2 cellular contexts compared by ENCODE assay signal in the genomic region with DNA sequence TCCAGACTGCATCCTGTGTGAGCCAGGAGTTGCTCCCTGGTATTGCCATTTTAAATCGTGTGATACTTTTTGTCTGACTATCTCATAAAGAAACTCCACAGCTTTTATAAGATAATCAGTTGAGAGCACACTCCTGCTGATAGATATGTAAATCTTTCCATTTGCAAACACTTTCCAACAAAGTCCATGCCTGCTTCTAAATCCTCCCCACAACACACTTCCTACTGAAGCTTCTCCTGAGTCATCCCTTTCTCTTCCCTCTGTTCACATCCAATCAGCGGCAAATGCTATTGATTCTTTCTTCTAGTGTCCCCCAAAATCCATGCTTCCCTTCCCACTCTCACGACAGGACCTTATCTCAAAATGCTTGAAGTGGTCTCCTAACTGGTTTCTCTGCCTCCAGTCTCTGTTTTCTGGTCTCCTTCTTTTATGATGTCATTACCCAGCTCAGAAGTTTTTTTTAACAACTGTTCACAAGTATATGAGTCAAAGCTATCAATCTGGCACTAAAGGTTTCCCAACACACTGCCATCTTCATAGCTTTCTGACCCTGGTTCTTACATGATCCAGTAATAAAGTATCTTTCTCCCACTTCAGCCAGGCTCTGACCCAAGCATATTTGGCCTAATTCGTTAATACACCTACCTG.
TF ChIP-seq lines count a peak whose summit lies in the region.

No MANE protein-coding gene starts in this region.

TF ChIP-seq in HepG2, 621 proteins besides CTCF, POLR2A, EP300 and RAD21:
- TF ChIP-seq THAP7 (CRISPR knock-in tag; IDR thresholded peaks at IDR 0.05) = no peak
- no peak for TF ChIP-seq TAF15 (IDR thresholded peaks at IDR 0.05; ENCODE audit: low read depth, low read length, poor library complexity, severe bottlenecking)
- TF ChIP-seq HDAC1 (CRISPR knock-in tag; IDR thresholded peaks at IDR 0.05) = no peak
- TF ChIP-seq PHF5A (CRISPR knock-in tag; IDR thresholded peaks at IDR 0.05; ENCODE audit: low read depth, unreplicated experiment) = no peak
- TF ChIP-seq ATF7 (IDR thresholded peaks at IDR 0.05) = peak; percentile 77
- no peak for TF ChIP-seq ATF7 (CRISPR knock-in tag; IDR thresholded peaks at IDR 0.05)
- TF ChIP-seq, protein P1, sequence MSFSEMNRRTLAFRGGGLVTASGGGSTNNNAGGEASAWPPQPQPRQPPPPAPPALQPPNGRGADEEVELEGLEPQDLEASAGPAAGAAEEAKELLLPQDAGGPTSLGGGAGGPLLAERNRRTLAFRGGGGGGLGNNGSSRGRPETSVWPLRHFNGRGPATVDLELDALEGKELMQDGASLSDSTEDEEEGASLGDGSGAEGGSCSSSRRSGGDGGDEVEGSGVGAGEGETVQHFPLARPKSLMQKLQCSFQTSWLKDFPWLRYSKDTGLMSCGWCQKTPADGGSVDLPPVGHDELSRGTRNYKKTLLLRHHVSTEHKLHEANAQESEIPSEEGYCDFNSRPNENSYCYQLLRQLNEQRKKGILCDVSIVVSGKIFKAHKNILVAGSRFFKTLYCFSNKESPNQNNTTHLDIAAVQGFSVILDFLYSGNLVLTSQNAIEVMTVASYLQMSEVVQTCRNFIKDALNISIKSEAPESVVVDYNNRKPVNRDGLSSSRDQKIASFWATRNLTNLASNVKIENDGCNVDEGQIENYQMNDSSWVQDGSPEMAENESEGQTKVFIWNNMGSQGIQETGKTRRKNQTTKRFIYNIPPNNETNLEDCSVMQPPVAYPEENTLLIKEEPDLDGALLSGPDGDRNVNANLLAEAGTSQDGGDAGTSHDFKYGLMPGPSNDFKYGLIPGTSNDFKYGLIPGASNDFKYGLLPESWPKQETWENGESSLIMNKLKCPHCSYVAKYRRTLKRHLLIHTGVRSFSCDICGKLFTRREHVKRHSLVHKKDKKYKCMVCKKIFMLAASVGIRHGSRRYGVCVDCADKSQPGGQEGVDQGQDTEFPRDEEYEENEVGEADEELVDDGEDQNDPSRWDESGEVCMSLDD (CRISPR knock-in tag; IDR thresholded peaks at IDR 0.05; ENCODE audit: borderline replicate concordance) = no peak
- no peak for TF ChIP-seq ZNF510 (CRISPR knock-in tag; IDR thresholded peaks at IDR 0.05; ENCODE audit: low read depth)
- TF ChIP-seq SOX6 (IDR thresholded peaks at IDR 0.05) = no peak
- TF ChIP-seq SOX6 (CRISPR knock-in tag; IDR thresholded peaks at IDR 0.05) = no peak
- no peak for TF ChIP-seq ZNF441 (CRISPR knock-in tag; IDR thresholded peaks at IDR 0.05; ENCODE audit: borderline replicate concordance)
- no peak for TF ChIP-seq CEBPB (IDR thresholded peaks at IDR 0.05; ENCODE audit: borderline replicate concordance, low read depth, low read length)
- TF ChIP-seq ZNF263 (CRISPR knock-in tag; IDR thresholded peaks at IDR 0.05) = 0 out of 2 replicates have a peak, but pooled peaks have one; percentile 20
- TF ChIP-seq TEAD3 (CRISPR knock-in tag; optimal IDR thresholded peaks at IDR 0.05; ENCODE audit: borderline replicate concordance) = no peak
- no peak for TF ChIP-seq HMGXB3 (CRISPR knock-in tag; IDR thresholded peaks at IDR 0.05; ENCODE audit: borderline replicate concordance)
- no peak for TF ChIP-seq ZBTB14 (CRISPR knock-in tag; IDR thresholded peaks at IDR 0.05)
- no peak for TF ChIP-seq NFATC3 (CRISPR knock-in tag; IDR thresholded peaks at IDR 0.05)
- no peak for TF ChIP-seq ZNF772 (CRISPR knock-in tag; IDR thresholded peaks at IDR 0.05)
- TF ChIP-seq ZNF605 (CRISPR knock-in tag; IDR thresholded peaks at IDR 0.05) = no peak

TF ChIP-seq in K562, 482 proteins besides CTCF, POLR2A, EP300 and RAD21:
- TF ChIP-seq FOSL1 (tag; conservative IDR thresholded peaks at IDR 0.05) (peak; percentile 39; the same call in 1 of the 2 replicates), C11orf30 (IDR thresholded peaks at IDR 0.05; ENCODE audit: low read depth) (peak; percentile 12; the same call in 1 of the 2 replicates), ZBTB5 (IDR thresholded peaks at IDR 0.05) (no peak), MAFG (tag; conservative IDR thresholded peaks at IDR 0.05) (0 out of 2 replicates have a peak, but pooled peaks have one; percentile 14)
